In genomic region chr14:63039800-63040380, GRCh38 we compare ENCODE assay signal across 9 cellular contexts. TPM values are rescaled to one million over a fixed set of nuclear protein-coding genes. Genes with fewer than 3 reads are reported as not detected.
DNase-seq lines count a peak whose midpoint lies in the region; TF ChIP-seq lines count a peak whose summit lies in the region.
"Had no signal": no experiment of that assay in that cellular context is flagged by ENCODE, and none has a peak within 500 bp of the region (broad histone marks: within the 10 kb centered on the region; RNA-seq: fewer than 3 reads in every experiment).

No MANE protein-coding gene starts in this region.

- peak; percentile 6 for DNase-seq in ELF-1 (ENCODE audit: low read depth, low spot score)
- DNase-seq in NCI-H1092 treated with DMSO at 0.1 percent for 48 hours (lab: John Stamatoyannopoulos, UW), result peak; percentile 79
- no peak for DNase-seq in activated CD4-positive, CD25-positive, alpha-beta regulatory T cell (lab: John Stamatoyannopoulos, UW)
- no peak for DNase-seq in activated CD8-positive, alpha-beta memory T cell treated with anti-CD3 and anti-CD28 coated beads, Interleukin-2, amount 50 U/mL, for 4 hours
- no peak for DNase-seq in NK-92 treated with Interleukin-12 subunit alpha and Interleukin-12 subunit beta, amount 100 ng/mL, for 24 hours (lab: John Stamatoyannopoulos, UW)
- no peak for DNase-seq in ascending aorta (ENCODE audit: low spot score in 2 of 2)

- peaks cover 0 to 16% (median 3%) of the 10 kb centered on the region in 4 donors for H3K27me3 ChIP-seq in liver (ENCODE audit: control insufficient read depth in 4 of 4, insufficient read depth in 4 of 4, low read length in 3 of 4)
- H3K27me3 ChIP-seq in ascending aorta, result no peaks in the 10 kb centered on the region

- TF ChIP-seq RAD21 in liver (IDR thresholded peaks at IDR 0.05), result peak; percentile 39 to 51

- H3K36me3 ChIP-seq in liver (ENCODE audit: control insufficient read depth in 4 of 4, insufficient read depth in 3 of 4, low read depth in 1 of 4, low read length in 3 of 4) (no peaks in the 10 kb centered on the region), ascending aorta (no peaks in the 10 kb centered on the region)

- intact Hi-C loops in ascending aorta (cut with DNase I), result no loop called here

- H3K9ac ChIP-seq in liver (ENCODE audit: low read depth in 1 of 2, low read length in 2 of 2), result no peak overlapping the region

- peak; percentile 81 for TF ChIP-seq CTCF in VCaP (conservative IDR thresholded peaks at IDR 0.05)
- peak; percentile 19 for TF ChIP-seq CTCF in liver (IDR thresholded peaks at IDR 0.05; ENCODE audit: low read depth, low read length, missing input control)
- TF ChIP-seq CTCF in ascending aorta (IDR thresholded peaks at IDR 0.05), result no peak

- H3K4me1 ChIP-seq in liver (ENCODE audit: control insufficient read depth in 4 of 4, insufficient read depth in 4 of 4, low read length in 3 of 4) (no peaks in the 10 kb centered on the region), ascending aorta (no peaks in the 10 kb centered on the region)

- 8% methylated on average over 3 of the region's 3 CpGs for WGBS in liver

- H3K27ac ChIP-seq in VCaP, result no peak overlapping the region
- no peak overlapping the region for H3K27ac ChIP-seq in liver (ENCODE audit: low read depth in 1 of 2, low read length in 2 of 2)
- H3K27ac ChIP-seq in ascending aorta, result no peak overlapping the region

- no peak overlapping the region for H3K4me3 ChIP-seq in liver (ENCODE audit: low read depth in 1 of 3, low read length in 3 of 3)
- H3K4me3 ChIP-seq in ascending aorta, result no peak overlapping the region

- H3K9me3 ChIP-seq in liver (ENCODE audit: control insufficient read depth in 4 of 4, low read length in 3 of 4) (no peaks in the 10 kb centered on the region), ascending aorta (no peaks in the 10 kb centered on the region)

TF ChIP-seq in liver, 16 proteins besides CTCF, POLR2A, EP300 and RAD21:
- no peak for TF ChIP-seq HNF4A (conservative IDR thresholded peaks at IDR 0.05)

RNA-seq across cellular contexts. Expression of gene KCNH5, which starts 5.4 kb away (rescaled TPM):
- total RNA-seq in liver (not detected), ascending aorta (not detected)
- not detected for polyA plus RNA-seq in liver
- total RNA-seq: activated CD8-positive, alpha-beta memory T cell treated with anti-CD3 and anti-CD28 coated beads for 36 hours had no signal

Comparison
In these comparisons a context has a peak if more than half of its experiments do, and no peak if none do; other contexts are left out.
1. DNase-seq: peak in ELF-1 (single experiment) and NCI-H1092 treated with DMSO at 0.1 percent for 48 hours (single experiment); none in activated CD4-positive, CD25-positive, alpha-beta regulatory T cell (0 of 4), activated CD8-positive, alpha-beta memory T cell treated with anti-CD3 and anti-CD28 coated beads, Interleukin-2, amount 50 U/mL, for 4 hours (single experiment), NK-92 treated with Interleukin-12 subunit alpha and Interleukin-12 subunit beta, amount 100 ng/mL, for 24 hours (single experiment) and ascending aorta (0 of 2).
2. CTCF ChIP-seq: peak in VCaP (single experiment) and liver (single experiment); none in ascending aorta (0 of 3).